In genomic region chr16:30458561-30459394, GRCh38 we compare ENCODE assay signal across 8 cellular contexts. TPM values are rescaled to one million over a fixed set of nuclear protein-coding genes. Genes with fewer than 3 reads are reported as not detected.
DNase-seq lines count a peak whose midpoint lies in the region; ATAC-seq lines count a peak whose summit lies in the region.

No MANE protein-coding gene starts in this region.

- H3K4me1 ChIP-seq in aorta (ENCODE audit: control insufficient read depth in 1 of 2, insufficient read depth in 2 of 2, low read length in 2 of 2) (no peaks in the 10 kb centered on the region), HAP-1 (peaks cover 13% of the 10 kb centered on the region)

- intact Hi-C loops in aorta (cut with DNase I) = no loop called here

- H3K4me3 ChIP-seq in GM08714 (ENCODE audit: low read length) = peak overlapping the region; percentile 15; the same call in 1 of the 2 replicates
- no peak overlapping the region for H3K4me3 ChIP-seq in aorta (ENCODE audit: low read length in 2 of 2)
- no peak overlapping the region for H3K4me3 ChIP-seq in HAP-1

- H3K27ac ChIP-seq in aorta (ENCODE audit: low read depth in 1 of 2, low read length in 2 of 2) = no peak overlapping the region

- H3K36me3 ChIP-seq in aorta (ENCODE audit: control insufficient read depth in 1 of 2, insufficient read depth in 2 of 2, low read length in 1 of 2) = no peaks in the 10 kb centered on the region
- H3K36me3 ChIP-seq in HAP-1 (replicated peaks) = no peaks in the 10 kb centered on the region

- ATAC-seq in GM21737 (IDR thresholded peaks at IDR 0.05; ENCODE audit: unreplicated experiment) = peak; percentile 77
- no peak for ATAC-seq in aorta (ENCODE audit: low FRiP score)

- DNase-seq in MV-4-11 (lab: John Stamatoyannopoulos, UW) (peak; percentile 99), activated T-cell treated with anti-CD3 and anti-CD28 coated beads for 1 hour (ENCODE audit: low read depth) (peak; percentile 60), mucosa of gallbladder (ENCODE audit: low spot score) (peak; percentile 43), aorta (peak; percentile 77 to 81), HAP-1 (ENCODE audit: low spot score in 2 of 2) (no peak), islet precursor cell (no peak)

- no peaks in the 10 kb centered on the region for H3K27me3 ChIP-seq in aorta (ENCODE audit: control insufficient read depth in 1 of 2, insufficient read depth in 2 of 2, low read length in 1 of 2)
- no peaks in the 10 kb centered on the region for H3K27me3 ChIP-seq in HAP-1 (ENCODE audit: low read depth)

- WGBS in aorta, 2 donors = 77 to 83% methylated on average over 22 of the region's 22 CpGs

- H3K9me3 ChIP-seq in aorta (ENCODE audit: control insufficient read depth, low read length) (no peaks in the 10 kb centered on the region), HAP-1 (no peaks in the 10 kb centered on the region)

- in situ Hi-C loops in HAP-1 (cut with MboI; ENCODE audit: low sequenced_read_pairs) = no loop called here

RNA-seq across cellular contexts. Expression of gene SEPHS2, which starts 13.1 kb away (rescaled TPM):
- total RNA-seq in mucosa of gallbladder (112 TPM), aorta (10 to 100 TPM; 25.1 to 29.3 TPM)
- polyA plus RNA-seq in aorta = 10 to 100 TPM; 25.2 to 52.3 TPM

RNA-seq across cellular contexts. Expression of gene ITGAL, which starts 13.8 kb away (rescaled TPM):
- 16.7 TPM for total RNA-seq in mucosa of gallbladder
- 10 to 100 TPM in 1 of 2 donors, 1 to 10 TPM in 1; 7.9 to 13.8 TPM for total RNA-seq in aorta
- polyA plus RNA-seq in aorta = 10 to 100 TPM in 1 of 2 donors, under 1 TPM in 1; 0.77 to 14.3 TPM

RNA-seq across cellular contexts. Expression of gene DCTPP1, which starts 28.9 kb away (rescaled TPM):
- total RNA-seq in mucosa of gallbladder (53.3 TPM), aorta (10 to 100 TPM; 18.2 to 19.7 TPM)
- 10 to 100 TPM; 16.6 to 36.3 TPM for polyA plus RNA-seq in aorta

RNA-seq across cellular contexts. Expression of gene ZNF771, which starts 51.4 kb away (rescaled TPM):
- total RNA-seq in mucosa of gallbladder (21.9 TPM), aorta (1 to 10 TPM; 6.3 to 7.4 TPM)
- polyA plus RNA-seq in aorta = 10 to 100 TPM; 11.4 to 20.5 TPM

Comparison
In these comparisons a context has a peak if more than half of its experiments do, and no peak if none do; other contexts are left out.
1. DNase-seq: peak in MV-4-11 (single experiment), activated T-cell treated with anti-CD3 and anti-CD28 coated beads for 1 hour (single experiment), mucosa of gallbladder (single experiment) and aorta (2 of 2); none in HAP-1 (0 of 2) and islet precursor cell (single experiment).